Comparison of ENCODE assay signal across 17 cellular contexts in the genomic region with DNA sequence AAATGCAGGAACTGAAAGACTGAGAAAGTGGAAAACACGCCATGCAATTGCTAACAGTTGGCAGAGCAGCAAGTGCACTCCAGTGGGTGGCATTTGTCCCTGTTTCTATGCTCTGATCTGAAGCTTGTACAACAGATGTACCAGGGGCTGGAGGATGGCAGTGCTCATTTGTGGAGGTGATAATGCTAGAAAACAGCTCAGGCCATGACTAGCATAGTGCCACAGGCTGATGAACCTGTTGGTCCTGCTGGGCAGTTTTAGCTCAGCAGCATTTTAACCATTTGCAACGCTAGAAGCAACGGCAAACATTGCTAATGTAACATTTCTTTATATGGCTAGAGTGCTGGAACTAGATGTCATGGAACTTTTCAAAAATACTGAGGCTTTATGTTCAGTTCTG.
DNase-seq lines count a peak whose midpoint lies in the region; ATAC-seq, FAIRE-seq and TF ChIP-seq lines count a peak whose summit lies in the region.
"Had no signal": no experiment of that assay in that cellular context is flagged by ENCODE, and none has a peak within 500 bp of the region (broad histone marks: within the 10 kb centered on the region; RNA-seq: fewer than 3 reads in every experiment).

No MANE protein-coding gene starts in this region.

- peak; percentile 4 for DNase-seq in SIG-M5 treated with dmso at 0.1 percent for 504 hours (lab: John Stamatoyannopoulos, UW; ENCODE audit: unreplicated experiment)
- DNase-seq in SIG-M5 (lab: John Stamatoyannopoulos, UW) = no peak
- peak; percentile 73 for DNase-seq in PC-3
- DNase-seq in urothelium cell line (ENCODE audit: low spot score) = no peak
- DNase-seq in RPMI8226 = no peak
- DNase-seq in stimulated activated naive B cell treated with anti-CD40 and anti-IgM and Interleukin-4, amounts not matched to agents 10 μg/mL and 1 μg/mL and 100 μg/mL, for 72 hours = no peak
- DNase-seq: AML-193; CD4-positive, CD25-positive, alpha-beta regulatory T cell; DMS53 had no signal

- no peak overlapping the region for H3K4me3 ChIP-seq in PC-3 (ENCODE audit: low read length)
- H3K4me3 ChIP-seq: BLaER1 treated with 17β-estradiol and CSF1 and Interleukin-3, amounts not matched to agents 10 nM and 100 nM had no signal

- POLR2A ChIA-PET in PC-3 (lab: Charles Lee; ENCODE audit: unreplicated experiment) = interaction anchor here (0.5 kb wide), 1 partner anchor 364 kb away, joined by 3 read pairs; no protein-coding TSS in a partner anchor

- CTCF ChIA-PET in PC-3 (lab: Charles Lee) = interaction anchor here (0.8 kb wide), 1 partner anchor 190 kb away, joined by 3 read pairs; no protein-coding TSS in a partner anchor

- BruUV-seq in PC-3 (replicated peaks; lab: Mats Ljungman, UMichigan) = no TSS peak

- no peak overlapping the region for H3K4me2 ChIP-seq in PC-3 (ENCODE audit: low read length)
- H3K4me2 ChIP-seq: BLaER1 treated with 17β-estradiol and CSF1 and Interleukin-3, amounts not matched to agents 10 nM and 100 nM had no signal

- no peaks in the 10 kb centered on the region for H3K4me1 ChIP-seq in PC-3 (ENCODE audit: insufficient read depth, low read length)
- H3K4me1 ChIP-seq: BLaER1 treated with 17β-estradiol and CSF1 and Interleukin-3, amounts not matched to agents 10 nM and 100 nM had no signal

- TF ChIP-seq CTCF in PC-3 (conservative IDR thresholded peaks at IDR 0.05; ENCODE audit: low read depth, low read length) = no peak

- no peaks in the 10 kb centered on the region for H3F3A ChIP-seq in PC-3 (ENCODE audit: low read length, unreplicated experiment)

- H3K36me3 Mint-ChIP-seq in stimulated activated naive B cell treated with anti-CD40 and anti-IgM and Interleukin-4, amounts not matched to agents 10 μg/mL and 1 μg/mL and 100 μg/mL, for 72 hours = no peaks in the 10 kb centered on the region
- H3K36me3 Mint-ChIP-seq: CD4-positive, CD25-positive, alpha-beta regulatory T cell had no signal

- H2AFZ ChIP-seq in PC-3 (ENCODE audit: low read length) = peak overlapping the region; percentile 0; the same call in 1 of the 2 replicates

- H3K4me1 Mint-ChIP-seq in stimulated activated naive B cell treated with anti-CD40 and anti-IgM and Interleukin-4, amounts not matched to agents 10 μg/mL and 1 μg/mL and 100 μg/mL, for 72 hours = no peaks in the 10 kb centered on the region
- H3K4me1 Mint-ChIP-seq: CD4-positive, CD25-positive, alpha-beta regulatory T cell had no signal

- no peaks in the 10 kb centered on the region for H3K27me3 ChIP-seq in PC-3 (ENCODE audit: low read length)
- H3K27me3 ChIP-seq: BLaER1 treated with 17β-estradiol and CSF1 and Interleukin-3, amounts not matched to agents 10 nM and 100 nM had no signal

- no peak overlapping the region for H3K27ac ChIP-seq in PC-3 (ENCODE audit: low read length)
- H3K27ac ChIP-seq: 22Rv1; BLaER1 treated with 17β-estradiol and CSF1 and Interleukin-3, amounts not matched to agents 10 nM and 100 nM had no signal

- ATAC-seq in PC-3 = peak; percentile 45
- peak; percentile 55 for ATAC-seq in esophagus mucosa
- ATAC-seq in HG03159 (IDR thresholded peaks at IDR 0.05; ENCODE audit: unreplicated experiment) = no peak
- no peak for ATAC-seq in stimulated activated naive B cell treated with anti-CD40 and anti-IgM and Interleukin-4, amounts not matched to agents 10 μg/mL and 1 μg/mL and 100 μg/mL, for 72 hours (replicated peaks)
- ATAC-seq: HCT116, HepG2 had no signal

- no peaks in the 10 kb centered on the region for H3K9me2 ChIP-seq in PC-3 (replicated peaks; ENCODE audit: low read length)

- H3K9me3 Mint-ChIP-seq in stimulated activated naive B cell treated with anti-CD40 and anti-IgM and Interleukin-4, amounts not matched to agents 10 μg/mL and 1 μg/mL and 100 μg/mL, for 72 hours = peaks cover 0 to 4% of the 10 kb centered on the region in 2 donors

- H3K9ac ChIP-seq in PC-3 (ENCODE audit: low read length) = no peak overlapping the region
- H3K9ac ChIP-seq: BLaER1 treated with 17β-estradiol and CSF1 and Interleukin-3, amounts not matched to agents 10 nM and 100 nM had no signal

- H3K27me3 Mint-ChIP-seq in stimulated activated naive B cell treated with anti-CD40 and anti-IgM and Interleukin-4, amounts not matched to agents 10 μg/mL and 1 μg/mL and 100 μg/mL, for 72 hours = no peaks in the 10 kb centered on the region

- no peak overlapping the region for H3K4me3 Mint-ChIP-seq in stimulated activated naive B cell treated with anti-CD40 and anti-IgM and Interleukin-4, amounts not matched to agents 10 μg/mL and 1 μg/mL and 100 μg/mL, for 72 hours

- no peaks in the 10 kb centered on the region for H4K20me1 ChIP-seq in PC-3 (ENCODE audit: low read length)
- H4K20me1 ChIP-seq: BLaER1 treated with 17β-estradiol and CSF1 and Interleukin-3, amounts not matched to agents 10 nM and 100 nM had no signal

- H3K79me2 ChIP-seq in PC-3 (ENCODE audit: low read length) = no peaks in the 10 kb centered on the region

- no peaks in the 10 kb centered on the region for H3K36me3 ChIP-seq in PC-3 (ENCODE audit: low read depth, low read length)
- H3K36me3 ChIP-seq: BLaER1 treated with 17β-estradiol and CSF1 and Interleukin-3, amounts not matched to agents 10 nM and 100 nM had no signal

- peak; percentile 50 for FAIRE-seq in urothelium cell line (lab: Jason Lieb, UNC)
- FAIRE-seq: H54, HepG2, HTR-8/SVneo had no signal

- no peak overlapping the region for H3K27ac Mint-ChIP-seq in stimulated activated naive B cell treated with anti-CD40 and anti-IgM and Interleukin-4, amounts not matched to agents 10 μg/mL and 1 μg/mL and 100 μg/mL, for 72 hours
- H3K27ac Mint-ChIP-seq: CD4-positive, CD25-positive, alpha-beta regulatory T cell had no signal

- intact Hi-C loops in PC-3 (cut with micrococcal nuclease) = no loop called here

- no peaks in the 10 kb centered on the region for H3K9me3 ChIP-seq in PC-3 (ENCODE audit: low read length)

Comparison
In these comparisons a context has a peak if more than half of its experiments do, and no peak if none do; other contexts are left out.
1. DNase-seq: peak in SIG-M5 treated with dmso at 0.1 percent for 504 hours (single experiment) and PC-3 (single experiment); none in SIG-M5 (single experiment), urothelium cell line (single experiment), RPMI8226 (single experiment) and stimulated activated naive B cell treated with anti-CD40 and anti-IgM and Interleukin-4, amounts not matched to agents 10 μg/mL and 1 μg/mL and 100 μg/mL, for 72 hours (single experiment).
2. ATAC-seq: peak in PC-3 (single experiment) and esophagus mucosa (single experiment); none in HG03159 (single experiment) and stimulated activated naive B cell treated with anti-CD40 and anti-IgM and Interleukin-4, amounts not matched to agents 10 μg/mL and 1 μg/mL and 100 μg/mL, for 72 hours (0 of 2).